26 cellular contexts compared by ENCODE assay signal in genomic region chr1:203915811-203916210, GRCh38. TPM values are rescaled to one million over a fixed set of nuclear protein-coding genes. Genes with fewer than 3 reads are reported as not detected.
DNase-seq lines count a peak whose midpoint lies in the region; ATAC-seq, FAIRE-seq and TF ChIP-seq lines count a peak whose summit lies in the region.
"Had no signal": no experiment of that assay in that cellular context is flagged by ENCODE, and none has a peak within 500 bp of the region (broad histone marks: within the 10 kb centered on the region; RNA-seq: fewer than 3 reads in every experiment).

No MANE protein-coding gene starts in this region.

- H3K4me1 ChIP-seq in A549: peaks cover 11% of the 10 kb centered on the region; the same call in 1 of the 3 replicates
- no peaks in the 10 kb centered on the region for H3K4me1 ChIP-seq in adipocyte (ENCODE audit: control insufficient read depth, insufficient read depth, low read length)
- no peaks in the 10 kb centered on the region for H3K4me1 ChIP-seq in colonic mucosa
- H3K4me1 ChIP-seq: psoas muscle, SJCRH30 had no signal

- peak overlapping the region; percentile 29 for H3K4me2 ChIP-seq in A549
- H3K4me2 ChIP-seq: KMS-11 had no signal

- TF ChIP-seq CTCF in A549 (IDR thresholded peaks at IDR 0.05): no peak
- no peak for TF ChIP-seq CTCF in fibroblast of the aortic adventitia (IDR thresholded peaks at IDR 0.05; ENCODE audit: insufficient read depth, low read length)
- no peak for TF ChIP-seq CTCF in colonic mucosa (IDR thresholded peaks at IDR 0.05)

- H3K9me3 ChIP-seq in A549 (peaks cover 3% of the 10 kb centered on the region; the same call in 1 of the 3 replicates), adipocyte (ENCODE audit: control insufficient read depth, low read length) (no peaks in the 10 kb centered on the region), colonic mucosa (no peaks in the 10 kb centered on the region)
- H3K9me3 ChIP-seq: psoas muscle, SJCRH30, thoracic aorta had no signal

- no peak for TF ChIP-seq RAD21 in A549 (conservative IDR thresholded peaks at IDR 0.05 in 1 of 2, IDR thresholded peaks at IDR 0.05 in 1 of 2)

- no peaks in the 10 kb centered on the region for H3K4me1 Mint-ChIP-seq in T-helper 2 cell treated with Interferon-gamma antibody and Interleukin-4, amounts not matched to agents 5 μg/mL and 100 μg/mL, for 36 hours (ENCODE audit: low read depth)
- H3K4me1 Mint-ChIP-seq: CD8-positive, alpha-beta memory T cell; H9 had no signal

- no peaks in the 10 kb centered on the region for H3K36me3 Mint-ChIP-seq in T-helper 2 cell treated with Interferon-gamma antibody and Interleukin-4, amounts not matched to agents 5 μg/mL and 100 μg/mL, for 36 hours (ENCODE audit: low read depth)
- H3K36me3 Mint-ChIP-seq: activated CD8-positive, alpha-beta memory T cell treated with anti-CD3 and anti-CD28 coated beads, Interleukin-2, amount 10 ng/mL, durations not matched to agents 7 days and 5 days had no signal

- no peak for TF ChIP-seq POLR2A in A549 (IDR thresholded peaks at IDR 0.05; ENCODE audit: low read length)

- FAIRE-seq in A549 (lab: Jason Lieb, UNC): no peak
- FAIRE-seq: frontal cortex had no signal

- H3K36me3 ChIP-seq in adipocyte (ENCODE audit: control insufficient read depth, insufficient read depth, low read length, severe bottlenecking) (no peaks in the 10 kb centered on the region), colonic mucosa (no peaks in the 10 kb centered on the region)
- H3K36me3 ChIP-seq: SJCRH30, thoracic aorta had no signal

- H3K27ac ChIP-seq in A549 (peak overlapping the region; percentile 49 to 67; a peak in 5 of 6 replicates), colonic mucosa (no peak overlapping the region)
- H3K27ac ChIP-seq: KMS-11, psoas muscle, SJCRH30, thoracic aorta had no signal

- DNase-seq in A549 (ENCODE audit: low read depth in 1 of 2, low spot score in 1 of 2) (peak; percentile 28 to 58), HT1080 (ENCODE audit: low read depth) (peak; percentile 44), adipocyte (ENCODE audit: low read depth) (peak; percentile 54), fibroblast of the aortic adventitia (ENCODE audit: low read depth) (peak; percentile 31), hypothalamus (lab: John Stamatoyannopoulos, UW) (no peak), colonic mucosa (no peak)
- DNase-seq in T-helper 2 cell treated with Interferon-gamma antibody and Interleukin-4, amounts not matched to agents 5 μg/mL and 100 μg/mL, for 36 hours (ENCODE audit: low spot score): no peak
- DNase-seq: ACHN; activated CD4-positive, alpha-beta T cell treated with anti-CD3 and anti-CD28 coated beads for 1 hour; activated CD8-positive, alpha-beta memory T cell treated with anti-CD3 and anti-CD28 coated beads, Interleukin-2, amount 10 ng/mL, durations not matched to agents 7 days and 5 days; CD8-positive, alpha-beta memory T cell; effector memory CD8-positive, alpha-beta T cell; H9; midbrain; NCI-H1092; NCI-H2081 treated with DMSO at 0.1 percent for 48 hours; NCI-H524; psoas muscle; SJCRH30; stimulated activated CD4-positive, alpha-beta T cell treated with anti-CD3 and anti-CD28 coated beads, Interleukin-12 subunit alpha, Interleukin-12 subunit beta, amount 100 ng/mL, for 4 hours; T-helper 9 cell had no signal

- no peak overlapping the region for H3K27ac Mint-ChIP-seq in T-helper 2 cell treated with Interferon-gamma antibody and Interleukin-4, amounts not matched to agents 5 μg/mL and 100 μg/mL, for 36 hours
- H3K27ac Mint-ChIP-seq: activated CD8-positive, alpha-beta memory T cell treated with anti-CD3 and anti-CD28 coated beads, Interleukin-2, amount 10 ng/mL, durations not matched to agents 7 days and 5 days; activated T-helper 2 cell treated with anti-CD3 and anti-CD28 coated beads, Interferon-gamma antibody, Interleukin-2, Interleukin-4, amounts not matched to agents 10 μg/mL and 5 μg/mL and 100 μg/mL, durations not matched to agents 14 hours and 24 hours and 36 hours; CD8-positive, alpha-beta memory T cell; effector memory CD8-positive, alpha-beta T cell; H9 had no signal

- TF ChIP-seq EP300 in A549 (IDR thresholded peaks at IDR 0.05): no peak

- ATAC-seq in A549 (peak; percentile 87 to 90), GM19452 (IDR thresholded peaks at IDR 0.05; ENCODE audit: unreplicated experiment) (no peak)
- ATAC-seq: activated CD8-positive, alpha-beta memory T cell treated with anti-CD3 and anti-CD28 coated beads, Interleukin-2, amount 10 ng/mL, durations not matched to agents 7 days and 5 days; effector memory CD8-positive, alpha-beta T cell; psoas muscle had no signal

- intact Hi-C loops in colonic mucosa (cut with DNase I): no loop called here

- CTCF ChIA-PET in A549 (lab: Yijun Ruan, JAX): interaction anchor here (0.7 to 3.6 kb wide), 2 partner anchors 20 to 45 kb away, joined by 3 to 15 read pairs; no protein-coding TSS in a partner anchor

- H3K9me3 Mint-ChIP-seq in T-helper 2 cell treated with Interferon-gamma antibody and Interleukin-4, amounts not matched to agents 5 μg/mL and 100 μg/mL, for 36 hours: no peaks in the 10 kb centered on the region
- H3K9me3 Mint-ChIP-seq: activated T-helper 2 cell treated with anti-CD3 and anti-CD28 coated beads, Interferon-gamma antibody, Interleukin-2, Interleukin-4, amounts not matched to agents 10 μg/mL and 5 μg/mL and 100 μg/mL, durations not matched to agents 14 hours and 24 hours and 36 hours; CD8-positive, alpha-beta memory T cell; effector memory CD8-positive, alpha-beta T cell had no signal

- no peak overlapping the region for H3K4me3 ChIP-seq in A549
- H3K4me3 ChIP-seq in adipocyte (ENCODE audit: low read length): no peak overlapping the region
- no peak overlapping the region for H3K4me3 ChIP-seq in fibroblast of the aortic adventitia (ENCODE audit: low read depth, low read length)
- no peak overlapping the region for H3K4me3 ChIP-seq in colonic mucosa
- H3K4me3 ChIP-seq: psoas muscle, SJCRH30, thoracic aorta had no signal

- no peak overlapping the region for H3K9ac ChIP-seq in adipocyte (ENCODE audit: low read length)
- no peak overlapping the region for H3K9ac ChIP-seq in colonic mucosa (ENCODE audit: low read depth in 2 of 2, low read length in 2 of 2)
- H3K9ac ChIP-seq: KMS-11 had no signal

- no peaks in the 10 kb centered on the region for H3K27me3 ChIP-seq in adipocyte (replicated peaks; ENCODE audit: control insufficient read depth, insufficient read depth, low read length)
- no peaks in the 10 kb centered on the region for H3K27me3 ChIP-seq in colonic mucosa
- H3K27me3 ChIP-seq: SJCRH30 had no signal

- POLR2A ChIA-PET in A549 (lab: Yijun Ruan, JAX): interaction anchor here (0.7 kb wide), 1 partner anchor 372 kb away, joined by 8 read pairs; no protein-coding TSS in a partner anchor

- H3K4me3 Mint-ChIP-seq in T-helper 2 cell treated with Interferon-gamma antibody and Interleukin-4, amounts not matched to agents 5 μg/mL and 100 μg/mL, for 36 hours: no peak overlapping the region
- H3K4me3 Mint-ChIP-seq: activated CD8-positive, alpha-beta memory T cell treated with anti-CD3 and anti-CD28 coated beads, Interleukin-2, amount 10 ng/mL, durations not matched to agents 7 days and 5 days; CD8-positive, alpha-beta memory T cell; effector memory CD8-positive, alpha-beta T cell; H9 had no signal

- H3K27me3 Mint-ChIP-seq in T-helper 2 cell treated with Interferon-gamma antibody and Interleukin-4, amounts not matched to agents 5 μg/mL and 100 μg/mL, for 36 hours (ENCODE audit: low read depth): no peaks in the 10 kb centered on the region

- 12% methylated on average over 3 of the region's 3 CpGs for WGBS in A549 (ENCODE audit: missing lambda C conversion rate)

TF ChIP-seq in A549, 52 proteins besides CTCF, POLR2A, EP300 and RAD21:
- TF ChIP-seq, protein P1, sequence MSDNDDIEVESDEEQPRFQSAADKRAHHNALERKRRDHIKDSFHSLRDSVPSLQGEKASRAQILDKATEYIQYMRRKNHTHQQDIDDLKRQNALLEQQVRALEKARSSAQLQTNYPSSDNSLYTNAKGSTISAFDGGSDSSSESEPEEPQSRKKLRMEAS (IDR thresholded peaks at IDR 0.05): peak; percentile 32; the same call in 1 of the 2 replicates
- no peak for TF ChIP-seq CHD2 (IDR thresholded peaks at IDR 0.05; ENCODE audit: low read length, partially characterized antibody)
- no peak for TF ChIP-seq JUN (IDR thresholded peaks at IDR 0.05)
- no peak for TF ChIP-seq NFE2L2 (conservative IDR thresholded peaks at IDR 0.05; ENCODE audit: low read length)
- 0 out of 4 replicates have a peak, but pooled peaks of 1 of the 2 experiments have one; percentile 25 for TF ChIP-seq CEBPB (IDR thresholded peaks at IDR 0.05)
- no peak for TF ChIP-seq RCOR1 (IDR thresholded peaks at IDR 0.05; ENCODE audit: low read depth, low read length)
- no peak for TF ChIP-seq HOXB5 (CRISPR knock-in tag; IDR thresholded peaks at IDR 0.05)
- TF ChIP-seq RFX5 (IDR thresholded peaks at IDR 0.05): no peak
- TF ChIP-seq GATA3 (IDR thresholded peaks at IDR 0.05; ENCODE audit: borderline replicate concordance): peak; percentile 85; the same call in 1 of the 2 replicates
- TF ChIP-seq HDAC2 (IDR thresholded peaks at IDR 0.05): no peak
- no peak for TF ChIP-seq FOSL2 (IDR thresholded peaks at IDR 0.05)
- TF ChIP-seq FOSL2 (CRISPR knock-in tag; IDR thresholded peaks at IDR 0.05): peak; percentile 81
- peak; percentile 34; the same call in 1 of the 2 replicates for TF ChIP-seq JUNB (IDR thresholded peaks at IDR 0.05)
- no peak for TF ChIP-seq HEYL (CRISPR knock-in tag; IDR thresholded peaks at IDR 0.05)
- TF ChIP-seq CBX2 (IDR thresholded peaks at IDR 0.05; ENCODE audit: borderline replicate concordance, low read depth): no peak

RNA-seq across cellular contexts. Expression of gene SNRPE, which starts 54.4 kb away (rescaled TPM):
- polyA plus RNA-seq in A549 (2011; rRNA removed) (371 and 386 TPM in 2 replicates), A549 (2017; fragmentation: RNase III; extraction: RNeasy Plus Mini Kit Qiagen cat#74134 plus additional on column Dnase treatment) (400 to 433 TPM (median 414 TPM) in 3 replicates)
- 215 and 301 TPM in 2 replicates for polyA plus RNA-seq in A549 (2012; cell fraction: cytosol; rRNA removed)
- 35.6 and 71.1 TPM in 2 replicates for polyA plus RNA-seq in A549 (2012; cell fraction: nucleus; rRNA removed)
- polyA minus RNA-seq in A549 (2011; rRNA and poly(A)+ RNA removed): 29.5 and 44.4 TPM in 2 replicates
- total RNA-seq in HT1080 (2014; rRNA removed; shearing (Covaris generic)): 176 and 179 TPM in 2 replicates
- 146 and 541 TPM in 2 replicates for polyA plus RNA-seq in HT1080 (2015; cell fraction: cytosol; rRNA removed)
- 96.6 and 104 TPM in 2 replicates for polyA plus RNA-seq in HT1080 (2015; cell fraction: nucleus; rRNA removed)
- total RNA-seq in fibroblast of the aortic adventitia (ENCODE audit: low replicate concordance) (95.4 and 105 TPM in 2 replicates), colonic mucosa (100 to 1,000 TPM in 1 of 2 donors, 10 to 100 TPM in 1; 86.1 to 146 TPM)

Comparison
In these comparisons a context has a peak if more than half of its experiments do, and no peak if none do; other contexts are left out.
1. DNase-seq: peak in A549 (2 of 2), HT1080 (single experiment), adipocyte (single experiment) and fibroblast of the aortic adventitia (single experiment); none in hypothalamus (0 of 51), T-helper 2 cell treated with Interferon-gamma antibody and Interleukin-4, amounts not matched to agents 5 μg/mL and 100 μg/mL, for 36 hours (single experiment) and colonic mucosa (single experiment).